12 cellular contexts compared by ENCODE assay signal in genomic region chr10:103492655-103493261, GRCh38. TPM values are rescaled to one million over a fixed set of nuclear protein-coding genes. Genes with fewer than 3 reads are reported as not detected.
A peak's percentile ranks its signal among the peaks of the same experiment; 100 is the strongest.
DNase-seq lines count a peak whose midpoint lies in the region; ATAC-seq and TF ChIP-seq lines count a peak whose summit lies in the region.
"Had no signal": no experiment of that assay in that cellular context is flagged by ENCODE, and none has a peak within 500 bp of the region (broad histone marks: within the 10 kb centered on the region; RNA-seq: fewer than 3 reads in every experiment).

No MANE protein-coding gene starts in this region.

- no peak overlapping the region for H3K4me3 ChIP-seq in CD4-positive, CD25-positive, alpha-beta regulatory T cell (ENCODE audit: low read depth, low read length)
- H3K4me3 ChIP-seq: lung had no signal

- peaks cover 0 to 2% (median 0%) of the 10 kb centered on the region in 7 donors for H3K9me3 Mint-ChIP-seq in CD4-positive, CD25-positive, alpha-beta regulatory T cell
- no peaks in the 10 kb centered on the region for H3K9me3 Mint-ChIP-seq in H9
- H3K9me3 Mint-ChIP-seq in central memory CD8-positive, alpha-beta T cell, result no peaks in the 10 kb centered on the region
- no peaks in the 10 kb centered on the region for H3K9me3 Mint-ChIP-seq in natural killer cell treated with Interleukin-12 subunit alpha and Interleukin-12 subunit beta and Interleukin-15 and Interleukin-18, amount 100 ng/mL, for 72 hours

- peak overlapping the region; percentile 5 to 88 (median 83) for H3K4me3 Mint-ChIP-seq in CD4-positive, CD25-positive, alpha-beta regulatory T cell
- peak overlapping the region; percentile 72 to 84 for H3K4me3 Mint-ChIP-seq in H9
- H3K4me3 Mint-ChIP-seq in central memory CD8-positive, alpha-beta T cell, result peak overlapping the region; percentile 77
- H3K4me3 Mint-ChIP-seq in natural killer cell treated with Interleukin-12 subunit alpha and Interleukin-12 subunit beta and Interleukin-15 and Interleukin-18, amount 100 ng/mL, for 72 hours, result peak overlapping the region; percentile 78

- no peaks in the 10 kb centered on the region for H3K79me2 ChIP-seq in H9 (ENCODE audit: insufficient read depth, low read length)

- no peaks in the 10 kb centered on the region for H4K20me1 ChIP-seq in H9 (ENCODE audit: control insufficient read depth, insufficient read depth, insufficient read length)

- H3T11ph ChIP-seq in H9 (ENCODE audit: low read length), result no peak overlapping the region

- H3K9ac ChIP-seq in H9 (ENCODE audit: extremely low read depth, insufficient read length, low read length), result no peak overlapping the region

- H3K4me1 Mint-ChIP-seq in CD4-positive, CD25-positive, alpha-beta regulatory T cell, result peaks cover 0 to 39% (median 7%) of the 10 kb centered on the region in 4 donors
- peaks cover 17 to 21% of the 10 kb centered on the region in 2 experiments for H3K4me1 Mint-ChIP-seq in H9
- H3K4me1 Mint-ChIP-seq in central memory CD8-positive, alpha-beta T cell, result peaks cover 20% of the 10 kb centered on the region
- peaks cover 5 to 6% of the 10 kb centered on the region in 2 donors for H3K4me1 Mint-ChIP-seq in natural killer cell treated with Interleukin-12 subunit alpha and Interleukin-12 subunit beta and Interleukin-15 and Interleukin-18, amount 100 ng/mL, for 72 hours (ENCODE audit: low read depth in 2 of 2)

- H3K4ac ChIP-seq in H9 (ENCODE audit: low read depth, low read length), result no peak overlapping the region

- no peaks in the 10 kb centered on the region for H3K36me3 Mint-ChIP-seq in CD4-positive, CD25-positive, alpha-beta regulatory T cell
- no peaks in the 10 kb centered on the region for H3K36me3 Mint-ChIP-seq in H9 (ENCODE audit: insufficient read depth in 1 of 3, low read depth in 3 of 3)
- peaks cover 3% of the 10 kb centered on the region for H3K36me3 Mint-ChIP-seq in central memory CD8-positive, alpha-beta T cell (ENCODE audit: insufficient read depth)
- H3K36me3 Mint-ChIP-seq in natural killer cell treated with Interleukin-12 subunit alpha and Interleukin-12 subunit beta and Interleukin-15 and Interleukin-18, amount 100 ng/mL, for 72 hours, result no peaks in the 10 kb centered on the region

- H2BK15ac ChIP-seq in H9 (ENCODE audit: low read depth, low read length), result no peak overlapping the region

- H3K36me3 ChIP-seq in CD4-positive, CD25-positive, alpha-beta regulatory T cell (ENCODE audit: control insufficient read depth, insufficient read depth, low read length), result no peaks in the 10 kb centered on the region
- H3K36me3 ChIP-seq: ascending aorta had no signal

- H4K91ac ChIP-seq in H9 (ENCODE audit: insufficient read length, low read depth, low read length), result no peak overlapping the region

- H2AFZ ChIP-seq in H9 (ENCODE audit: low read length), result no peak overlapping the region

- no peaks in the 10 kb centered on the region for H3K9me3 ChIP-seq in CD4-positive, CD25-positive, alpha-beta regulatory T cell (ENCODE audit: control insufficient read depth in 2 of 2, low read length in 2 of 2)
- no peaks in the 10 kb centered on the region for H3K9me3 ChIP-seq in H9 (ENCODE audit: control insufficient read depth, low read depth, low read length)
- H3K9me3 ChIP-seq: ascending aorta had no signal

- no peak overlapping the region for H2BK120ac ChIP-seq in H9 (ENCODE audit: low read depth, low read length, poor library complexity, severe bottlenecking)

- no peak overlapping the region for H3K27ac ChIP-seq in CD4-positive, CD25-positive, alpha-beta regulatory T cell (ENCODE audit: insufficient read depth, low read length, poor library complexity, severe bottlenecking)
- H3K27ac ChIP-seq in H9 (ENCODE audit: insufficient read length, low read depth, low read length), result no peak overlapping the region
- H3K27ac ChIP-seq: ascending aorta had no signal

- H3K23ac ChIP-seq in H9 (ENCODE audit: insufficient read length, low read depth, low read length), result no peak overlapping the region

- no peak overlapping the region for H2AK5ac ChIP-seq in H9 (ENCODE audit: insufficient read length, low read length)

- H3K56ac ChIP-seq in H9 (ENCODE audit: insufficient read length, low read depth, low read length), result no peak overlapping the region

- H3K18ac ChIP-seq in H9 (ENCODE audit: insufficient read length, low read depth, low read length), result no peak overlapping the region

- no peak for DNase-seq in CD4-positive, CD25-positive, alpha-beta regulatory T cell
- DNase-seq in H9, result no peak
- no peak for DNase-seq in central memory CD8-positive, alpha-beta T cell (ENCODE audit: low spot score in 2 of 2)
- DNase-seq in natural killer cell treated with Interleukin-12 subunit alpha and Interleukin-12 subunit beta and Interleukin-15 and Interleukin-18, amount 100 ng/mL, for 72 hours (ENCODE audit: low spot score), result no peak
- DNase-seq in NCI-H2081 (lab: John Stamatoyannopoulos, UW), result no peak
- DNase-seq in stimulated activated CD4-positive, alpha-beta T cell treated with anti-CD3 and anti-CD28 coated beads, Interleukin-4, amount 100 ng/mL, for 1 hour, result no peak
- DNase-seq: GDM1, GOT3 had no signal

- WGBS in H9 (ENCODE audit: extremely low coverage, insufficient read length, low lambda C conversion rate), result no CpG with 5 or more reads among the region's 5 CpGs

- ATAC-seq in CD4-positive, CD25-positive, alpha-beta regulatory T cell (ENCODE audit: low read depth in 2 of 2), result no peak
- ATAC-seq in central memory CD8-positive, alpha-beta T cell (replicated peaks; ENCODE audit: extremely low read depth, poor library complexity, severe bottlenecking), result no peak
- ATAC-seq in natural killer cell treated with Interleukin-12 subunit alpha and Interleukin-12 subunit beta and Interleukin-15 and Interleukin-18, amount 100 ng/mL, for 72 hours, result no peak
- ATAC-seq in HG03354 (IDR thresholded peaks at IDR 0.05; ENCODE audit: poor library complexity, severe bottlenecking, unreplicated experiment) (no peak), GM21447 (IDR thresholded peaks at IDR 0.05; ENCODE audit: unreplicated experiment) (no peak)

- no peak overlapping the region for H2BK5ac ChIP-seq in H9 (ENCODE audit: insufficient read length, low read length)

- no peak overlapping the region for H4K5ac ChIP-seq in H9 (ENCODE audit: insufficient read length, low read depth, low read length)

- peaks cover 44% of the 10 kb centered on the region for H3K27me3 Mint-ChIP-seq in CD4-positive, CD25-positive, alpha-beta regulatory T cell
- H3K27me3 Mint-ChIP-seq in H9 (ENCODE audit: low read depth), result peaks cover 66% of the 10 kb centered on the region
- H3K27me3 Mint-ChIP-seq in central memory CD8-positive, alpha-beta T cell, result peaks cover 53% of the 10 kb centered on the region
- peaks cover 29 to 51% of the 10 kb centered on the region in 2 donors for H3K27me3 Mint-ChIP-seq in natural killer cell treated with Interleukin-12 subunit alpha and Interleukin-12 subunit beta and Interleukin-15 and Interleukin-18, amount 100 ng/mL, for 72 hours

- no peak overlapping the region for H4K8ac ChIP-seq in H9 (replicated peaks; ENCODE audit: insufficient read length, low read depth, low read length)

- no peak for TF ChIP-seq CTCF in H9 (conservative IDR thresholded peaks at IDR 0.05)

- H3K27me3 ChIP-seq in CD4-positive, CD25-positive, alpha-beta regulatory T cell (ENCODE audit: control insufficient read depth, insufficient read depth, low read length), result peaks cover 21% of the 10 kb centered on the region
- H3K27me3 ChIP-seq in H9 (ENCODE audit: insufficient read depth, low read length), result peaks cover 10% of the 10 kb centered on the region; the same call in 1 of the 2 replicates

- H3K4me1 ChIP-seq in CD4-positive, CD25-positive, alpha-beta regulatory T cell (ENCODE audit: control insufficient read depth, insufficient read depth, low read length, poor library complexity, severe bottlenecking), result peaks cover 17% of the 10 kb centered on the region
- no peaks in the 10 kb centered on the region; the same call in 1 of the 2 replicates for H3K4me1 ChIP-seq in H9 (ENCODE audit: insufficient read depth, low read length)
- H3K4me1 ChIP-seq: ascending aorta had no signal

- peak overlapping the region in 1 of 3 donors; percentile 32 for H3K27ac Mint-ChIP-seq in CD4-positive, CD25-positive, alpha-beta regulatory T cell
- no peak overlapping the region for H3K27ac Mint-ChIP-seq in H9
- no peak overlapping the region for H3K27ac Mint-ChIP-seq in central memory CD8-positive, alpha-beta T cell (ENCODE audit: low read depth)
- H3K27ac Mint-ChIP-seq in natural killer cell treated with Interleukin-12 subunit alpha and Interleukin-12 subunit beta and Interleukin-15 and Interleukin-18, amount 100 ng/mL, for 72 hours, result no peak overlapping the region

- no peak overlapping the region for H2BK12ac ChIP-seq in H9 (ENCODE audit: insufficient read length, low read depth, low read length)

- H3K23me2 ChIP-seq in H9 (ENCODE audit: insufficient read length, low read depth, low read length, poor library complexity, severe bottlenecking), result peaks cover 4% of the 10 kb centered on the region

- H3K79me1 ChIP-seq in H9 (ENCODE audit: insufficient read depth, low read depth, low read length, poor library complexity, severe bottlenecking), result no peaks in the 10 kb centered on the region

- H3K14ac ChIP-seq in H9 (ENCODE audit: insufficient read depth, low read length), result no peak overlapping the region

- H3K4me2 ChIP-seq in H9 (ENCODE audit: insufficient read depth, insufficient read length, low read length), result peak overlapping the region; percentile 39

- no peak overlapping the region for H2BK20ac ChIP-seq in H9 (ENCODE audit: low read depth, low read length, poor library complexity, severe bottlenecking)

RNA-seq across cellular contexts. Expression of gene NEURL1, which starts 0.7 kb away (rescaled TPM):
- 1.1 TPM for total RNA-seq in CD4-positive, CD25-positive, alpha-beta regulatory T cell
- polyA plus RNA-seq in CD4-positive, CD25-positive, alpha-beta regulatory T cell, result under 1 TPM; 0.29 to 0.87 (median 0.54) TPM
- 0.92 and 1.2 TPM in 2 replicates for total RNA-seq in H9 (2021)
- total RNA-seq in natural killer cell treated with Interleukin-12 subunit alpha and Interleukin-12 subunit beta and Interleukin-15 and Interleukin-18, amount 100 ng/mL, for 72 hours, result 1 to 10 TPM; 1.4 to 1.8 TPM
- total RNA-seq: ascending aorta had no signal

RNA-seq across cellular contexts. Expression of gene CALHM3, which starts 13.7 kb away (rescaled TPM):
- not detected for total RNA-seq in CD4-positive, CD25-positive, alpha-beta regulatory T cell
- not detected for polyA plus RNA-seq in CD4-positive, CD25-positive, alpha-beta regulatory T cell
- total RNA-seq in H9 (2021), result not detected in 2 replicates
- not detected for total RNA-seq in natural killer cell treated with Interleukin-12 subunit alpha and Interleukin-12 subunit beta and Interleukin-15 and Interleukin-18, amount 100 ng/mL, for 72 hours
- total RNA-seq: ascending aorta had no signal

RNA-seq across cellular contexts. Expression of gene CALHM1, which starts 34.1 kb away (rescaled TPM):
- not detected for total RNA-seq in CD4-positive, CD25-positive, alpha-beta regulatory T cell
- polyA plus RNA-seq in CD4-positive, CD25-positive, alpha-beta regulatory T cell, result not detected
- 0.07 and 0.13 TPM in 2 replicates for total RNA-seq in H9 (2021)
- not detected for total RNA-seq in natural killer cell treated with Interleukin-12 subunit alpha and Interleukin-12 subunit beta and Interleukin-15 and Interleukin-18, amount 100 ng/mL, for 72 hours
- total RNA-seq: ascending aorta, lung had no signal
- polyA plus RNA-seq: lung had no signal

RNA-seq across cellular contexts. Expression of gene CALHM2, which starts 40.6 kb away (rescaled TPM):
- total RNA-seq in CD4-positive, CD25-positive, alpha-beta regulatory T cell, result 26.1 TPM
- polyA plus RNA-seq in CD4-positive, CD25-positive, alpha-beta regulatory T cell, result 10 to 100 TPM; 33.5 to 72.4 (median 50.0) TPM
- total RNA-seq in H9 (2021), result not detected in 2 replicates
- 10 to 100 TPM; 11.2 to 12.7 TPM for total RNA-seq in natural killer cell treated with Interleukin-12 subunit alpha and Interleukin-12 subunit beta and Interleukin-15 and Interleukin-18, amount 100 ng/mL, for 72 hours
